Comparison of ENCODE assay signal across 9 cellular contexts in the genomic region with DNA sequence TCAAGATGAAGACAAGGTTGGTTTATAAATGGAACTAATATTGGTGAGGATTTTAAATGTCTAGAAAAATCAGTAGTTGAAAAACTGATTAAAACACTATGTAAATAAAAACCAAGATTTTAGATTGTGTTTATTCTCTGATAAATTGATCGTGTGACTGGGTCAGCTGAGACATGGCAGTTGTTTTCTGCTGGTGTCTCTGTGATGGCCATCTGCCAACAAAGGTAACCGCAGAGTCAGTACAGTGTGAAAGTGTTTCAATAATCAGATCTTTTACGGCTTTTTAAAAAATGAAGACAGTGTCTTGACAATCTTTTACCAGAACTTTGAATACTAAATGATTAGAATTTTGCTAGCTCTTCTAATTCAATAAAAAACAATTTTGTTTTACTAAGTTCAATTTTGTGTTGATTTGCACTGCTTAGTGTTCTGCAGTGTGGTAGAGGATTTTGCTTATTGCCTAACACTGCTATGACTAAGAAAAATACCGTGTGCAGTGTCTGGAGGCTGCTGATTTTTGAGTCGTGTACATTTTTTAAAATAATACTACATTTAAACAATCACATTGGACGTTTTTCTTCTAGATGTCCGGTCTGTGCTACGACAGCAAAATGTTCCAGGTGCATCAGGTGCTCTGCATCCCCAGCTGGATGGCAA. TPM values are rescaled to one million over a fixed set of nuclear protein-coding genes. Genes with fewer than 3 reads are reported as not detected.
A peak's percentile ranks its signal among the peaks of the same experiment; 100 is the strongest.
DNase-seq lines count a peak whose midpoint lies in the region; ATAC-seq, FAIRE-seq and TF ChIP-seq lines count a peak whose summit lies in the region.
"Had no signal": no experiment of that assay in that cellular context is flagged by ENCODE, and none has a peak within 500 bp of the region (broad histone marks: within the 10 kb centered on the region; RNA-seq: fewer than 3 reads in every experiment).

No MANE protein-coding gene starts in this region.

- ATAC-seq in right lobe of liver (peak; percentile 79 to 86 (median 81)), HepG2 (no peak), GM21390 (IDR thresholded peaks at IDR 0.05; ENCODE audit: unreplicated experiment) (no peak), GM21825 (IDR thresholded peaks at IDR 0.05; ENCODE audit: unreplicated experiment) (no peak)

- DNase-seq in right lobe of liver (peak in 1 of 3 donors; percentile 45), HepG2 (ENCODE audit: low spot score) (no peak), esophagus muscularis mucosa (ENCODE audit: extremely low spot score) (peak; percentile 80), transverse colon (peak; percentile 34), NCI-H526 treated with DMSO at 0.1 percent for 48 hours (lab: John Stamatoyannopoulos, UW) (no peak)
- peak; percentile 42 to 51 for DNase-seq in activated CD4-positive, alpha-beta T cell treated with anti-CD3 and anti-CD28 coated beads for 4 hours
- DNase-seq: posterior cingulate gyrus had no signal

- H3K9ac ChIP-seq in HepG2 (ENCODE audit: insufficient read depth, low read depth, low read length), result no peak overlapping the region

- H3K4me1 ChIP-seq in right lobe of liver (peaks cover 0 to 13% (median 5%) of the 10 kb centered on the region in 4 donors), HepG2 (ENCODE audit: insufficient read depth, low read length) (no peaks in the 10 kb centered on the region), esophagus muscularis mucosa (no peaks in the 10 kb centered on the region), transverse colon (no peaks in the 10 kb centered on the region)

- intact Hi-C loops in right lobe of liver (cut with DNase I) (no loop called here), HepG2 (cut with micrococcal nuclease; ENCODE audit: unreplicated experiment) (no loop called here), esophagus muscularis mucosa (cut with DNase I) (no loop called here), transverse colon (cut with DNase I; ENCODE audit: low total_unique reads) (no loop called here)

- TF ChIP-seq RAD21 in HepG2 (CRISPR knock-in tag; IDR thresholded peaks at IDR 0.05), result no peak

- TF ChIP-seq POLR2A in right lobe of liver (IDR thresholded peaks at IDR 0.05), result no peak
- no peak for TF ChIP-seq POLR2A in HepG2 (IDR thresholded peaks at IDR 0.05; ENCODE audit: insufficient read depth in 1 of 2, low read depth in 2 of 2, low read length in 2 of 2)
- no peak for TF ChIP-seq POLR2A in esophagus muscularis mucosa (IDR thresholded peaks at IDR 0.05; ENCODE audit: low read depth)
- no peak for TF ChIP-seq POLR2A in transverse colon (IDR thresholded peaks at IDR 0.05)

- POLR2A ChIA-PET in HepG2 (lab: Yijun Ruan, JAX), result no interaction called here

- no peak for TF ChIP-seq CTCF in right lobe of liver (IDR thresholded peaks at IDR 0.05)
- no peak for TF ChIP-seq CTCF in HepG2 (CRISPR knock-in tag; IDR thresholded peaks at IDR 0.05)
- no peak for TF ChIP-seq CTCF in esophagus muscularis mucosa (IDR thresholded peaks at IDR 0.05)
- TF ChIP-seq CTCF in transverse colon (IDR thresholded peaks at IDR 0.05), result no peak

- H3K36me3 ChIP-seq in right lobe of liver (peaks cover 0 to 18% (median 6%) of the 10 kb centered on the region in 4 donors), HepG2 (replicated peaks in 1 of 2; ENCODE audit: control insufficient read depth in 1 of 2, insufficient read depth in 2 of 2, low read length in 2 of 2) (peaks cover 9 to 50% of the 10 kb centered on the region in 2 experiments; a peak in 4 of 5 replicates), esophagus muscularis mucosa (peaks cover 0 to 53% (median 46%) of the 10 kb centered on the region in 4 donors), transverse colon (peaks cover 0 to 13% (median 1%) of the 10 kb centered on the region in 4 donors)

- FAIRE-seq in HepG2 (lab: Jason Lieb, UNC), result no peak

- H2AFZ ChIP-seq in HepG2 (ENCODE audit: low read length), result no peak overlapping the region

- 38% methylated on average over 8 of the region's 8 CpGs for WGBS in right lobe of liver (ENCODE audit: insufficient coverage, low coverage, low lambda C conversion rate, missing lambda C conversion rate)
- 93% methylated on average over 8 of the region's 8 CpGs for WGBS in HepG2 (ENCODE audit: low lambda C conversion rate)
- WGBS in esophagus muscularis mucosa, result 89% methylated on average over 8 of the region's 8 CpGs
- WGBS in transverse colon (ENCODE audit: low coverage in 1 of 2), 2 donors, result 77 to 81% methylated on average over 8 of the region's 8 CpGs

- no peak for TF ChIP-seq EP300 in HepG2 (IDR thresholded peaks at IDR 0.05; ENCODE audit: low read depth in 2 of 2, low read length in 2 of 2)
- TF ChIP-seq EP300 in HepG2 (CRISPR knock-in tag; IDR thresholded peaks at IDR 0.05; ENCODE audit: borderline replicate concordance), result no peak
- no peak for TF ChIP-seq EP300 in esophagus muscularis mucosa (IDR thresholded peaks at IDR 0.05)
- no peak for TF ChIP-seq EP300 in transverse colon (IDR thresholded peaks at IDR 0.05; ENCODE audit: low read depth)

- CTCF ChIA-PET in HepG2 (lab: Yijun Ruan, JAX; ENCODE audit: low intra/inter-chr PET ratio, low total read pairs), result no interaction called here

- in situ Hi-C loops in HepG2 (cut with HindIII; ENCODE audit: extremely low pct_ligation_motif_present, low pct_unique_long_range_greater_than_20kb) (no loop called here), transverse colon (cut with MboI; ENCODE audit: low pct_ligation_motif_present in 1 of 4, low pct_unique_long_range_greater_than_20kb in 1 of 4, low sequenced_read_pairs in 3 of 4) (no loop called here)

- no TSS peak for BruUV-seq in HepG2 (replicated peaks; lab: Mats Ljungman, UMichigan)

- H3K79me2 ChIP-seq in HepG2 (ENCODE audit: insufficient read depth, low read length), result no peaks in the 10 kb centered on the region

- H4K20me1 ChIP-seq in HepG2 (ENCODE audit: insufficient read depth, low read length), result no peaks in the 10 kb centered on the region

- no peak overlapping the region for H3K4me3 ChIP-seq in right lobe of liver
- no peak overlapping the region for H3K4me3 ChIP-seq in HepG2 (replicated peaks in 1 of 3; ENCODE audit: insufficient read depth in 1 of 3, low read depth in 2 of 3, low read length in 3 of 3)
- H3K4me3 ChIP-seq in esophagus muscularis mucosa, result no peak overlapping the region
- H3K4me3 ChIP-seq in transverse colon, result no peak overlapping the region

- H3K27ac ChIP-seq in right lobe of liver (peak overlapping the region in 1 of 3 donors; percentile 22), HepG2 (ENCODE audit: extremely low read length, insufficient read depth, low read length) (no peak overlapping the region), esophagus muscularis mucosa (replicated peaks in 1 of 4) (no peak overlapping the region), transverse colon (no peak overlapping the region)

- no peak overlapping the region for H3K4me2 ChIP-seq in HepG2 (ENCODE audit: low read depth, low read length)

- H3K9me3 ChIP-seq in right lobe of liver (no peaks in the 10 kb centered on the region), HepG2 (ENCODE audit: low read length) (no peaks in the 10 kb centered on the region), esophagus muscularis mucosa (no peaks in the 10 kb centered on the region), transverse colon (no peaks in the 10 kb centered on the region)

- H3K27me3 ChIP-seq in right lobe of liver, result no peaks in the 10 kb centered on the region
- no peaks in the 10 kb centered on the region for H3K27me3 ChIP-seq in HepG2 (ENCODE audit: control insufficient read depth in 1 of 2, insufficient read depth in 2 of 2, low read length in 2 of 2)
- H3K27me3 ChIP-seq in esophagus muscularis mucosa, result no peaks in the 10 kb centered on the region
- no peaks in the 10 kb centered on the region for H3K27me3 ChIP-seq in transverse colon

TF ChIP-seq in HepG2, 621 proteins besides CTCF, POLR2A, EP300 and RAD21 (continues in another document):
- TF ChIP-seq ZNF260 (CRISPR knock-in tag; IDR thresholded peaks at IDR 0.05; ENCODE audit: borderline replicate concordance, low read depth) (no peak), ZNF17 (CRISPR knock-in tag; IDR thresholded peaks at IDR 0.05) (no peak)

RNA-seq across cellular contexts. Expression of a gene that starts 32.7 kb away (rescaled TPM):
- total RNA-seq in right lobe of liver (1 to 10 TPM in 3 of 6 experiments, under 1 TPM in 3; 0.26 to 3.2 (median 1.0) TPM), HepG2 (2016; rRNA removed; fragmentation: Illumina TruSeq; extraction: Trizol) (not detected in 2 replicates), esophagus muscularis mucosa (10 to 100 TPM; 11.9 to 32.1 (median 22.3) TPM), transverse colon (10 to 100 TPM in 1 of 4 donors, 1 to 10 TPM in 3; 3.0 to 14.6 (median 6.5) TPM)
- not detected in 2 replicates for total RNA-seq in HepG2 (2016; cell fraction: cytosol; rRNA removed; fragmentation: Illumina TruSeq; extraction: Trizol; ENCODE audit: low read depth)
- total RNA-seq in HepG2 (2016; cell fraction: insoluble cytoplasmic fraction; rRNA removed; fragmentation: Illumina TruSeq; extraction: Trizol), result not detected in 2 replicates
- not detected in 2 replicates for total RNA-seq in HepG2 (2016; cell fraction: membrane; rRNA removed; fragmentation: Illumina TruSeq; extraction: Trizol)
- total RNA-seq in HepG2 (2016; cell fraction: nucleus; rRNA removed; fragmentation: Illumina TruSeq; extraction: Trizol), result not detected in 2 replicates
- not detected in 2 replicates for polyA plus RNA-seq in HepG2 (2011; rRNA removed)
- not detected in 2 replicates for polyA plus RNA-seq in HepG2 (2011; cell fraction: cytosol; rRNA removed)
- not detected in 2 replicates for polyA plus RNA-seq in HepG2 (2011; cell fraction: nucleus; rRNA removed)
- 0.08 TPM in 1 of 2 replicates, not detected in the other for polyA plus RNA-seq in HepG2 (2012)
- polyA plus RNA-seq in HepG2 (2016; cell fraction: cytosol; fragmentation: Illumina TruSeq; extraction: Trizol; ENCODE audit: low read depth), result not detected in 2 replicates
- polyA plus RNA-seq in HepG2 (2016; cell fraction: insoluble cytoplasmic fraction; fragmentation: Illumina TruSeq; extraction: Trizol; ENCODE audit: low read depth), result not detected in 2 replicates
- polyA plus RNA-seq in HepG2 (2016; cell fraction: membrane; fragmentation: Illumina TruSeq; extraction: Trizol; ENCODE audit: low read depth), result not detected in 2 replicates
- polyA plus RNA-seq in HepG2 (2016; cell fraction: nucleus; fragmentation: Illumina TruSeq; extraction: Trizol; ENCODE audit: insufficient read depth, low read depth), result not detected in 2 replicates
- not detected in 2 replicates for polyA minus RNA-seq in HepG2 (2011; rRNA and poly(A)+ RNA removed; ENCODE audit: low replicate concordance)
- polyA minus RNA-seq in HepG2 (2011; cell fraction: cytosol; rRNA and poly(A)+ RNA removed), result not detected in 2 replicates
- 0.26 TPM in 1 of 2 replicates, not detected in the other for polyA minus RNA-seq in HepG2 (2011; cell fraction: nucleus; rRNA and poly(A)+ RNA removed)

Comparison
In these comparisons a context has a peak if more than half of its experiments do, and no peak if none do; other contexts are left out.
1. ATAC-seq: peak in right lobe of liver (4 of 4); none in HepG2 (single experiment), GM21390 (single experiment) and GM21825 (single experiment).
2. DNase-seq: peak in activated CD4-positive, alpha-beta T cell treated with anti-CD3 and anti-CD28 coated beads for 4 hours (2 of 2), esophagus muscularis mucosa (single experiment) and transverse colon (single experiment); none in HepG2 (single experiment) and NCI-H526 treated with DMSO at 0.1 percent for 48 hours (single experiment).